In the genomic region with DNA sequence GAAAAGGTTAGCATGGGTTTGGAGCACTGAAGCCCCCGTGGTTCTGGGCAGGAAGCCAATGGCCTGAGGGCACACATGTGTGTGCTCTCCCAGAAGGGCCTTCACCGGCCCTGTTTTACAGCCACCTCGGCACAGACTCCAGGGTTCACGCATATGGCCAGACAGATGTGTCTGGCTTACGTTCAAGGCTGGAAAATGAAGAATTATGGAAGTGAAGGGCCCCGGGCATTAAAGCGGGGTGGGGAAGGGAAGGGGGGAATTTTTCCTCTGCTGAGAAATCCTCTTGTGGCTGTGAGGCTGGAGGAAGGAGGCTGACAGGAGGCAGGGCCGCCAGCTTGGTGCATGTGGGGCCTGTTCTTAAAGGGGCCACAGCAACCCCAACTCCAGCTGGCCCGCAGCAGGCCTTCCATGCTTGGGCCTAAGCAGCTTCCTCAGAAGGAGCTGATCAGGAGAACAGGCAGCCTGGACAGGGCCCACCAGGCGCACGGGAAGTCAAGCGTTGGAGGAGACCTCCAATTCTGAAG, we compare ENCODE assay signal across 13 cellular contexts. TPM values are rescaled to one million over a fixed set of nuclear protein-coding genes. Genes with fewer than 3 reads are reported as not detected.
DNase-seq lines count a peak whose midpoint lies in the region; ATAC-seq and TF ChIP-seq lines count a peak whose summit lies in the region.
"Had no signal": no experiment of that assay in that cellular context is flagged by ENCODE, and none has a peak within 500 bp of the region (broad histone marks: within the 10 kb centered on the region; RNA-seq: fewer than 3 reads in every experiment).

No MANE protein-coding gene starts in this region.

- peaks cover 22% of the 10 kb centered on the region for H3K4me1 ChIP-seq in ovary (ENCODE audit: insufficient read depth)

- H3K27ac ChIP-seq in ovary = peak overlapping the region; percentile 9 to 78
- peak overlapping the region in 1 of 2 donors; percentile 69 for H3K27ac ChIP-seq in coronary artery
- H3K27ac ChIP-seq: KMS-11 had no signal

- no peaks in the 10 kb centered on the region for H3K36me3 ChIP-seq in ovary

- no peaks in the 10 kb centered on the region for H3K9me3 ChIP-seq in ovary

- H3K27me3 ChIP-seq in ovary = no peaks in the 10 kb centered on the region

- no peak for TF ChIP-seq CTCF in AG10803 (conservative IDR thresholded peaks at IDR 0.05; ENCODE audit: low read length)
- no peak for TF ChIP-seq CTCF in choroid plexus epithelial cell (conservative IDR thresholded peaks at IDR 0.05; ENCODE audit: low read depth, low read length)
- no peak for TF ChIP-seq CTCF in ovary (IDR thresholded peaks at IDR 0.05)
- no peak for TF ChIP-seq CTCF in coronary artery (IDR thresholded peaks at IDR 0.05)

- DNase-seq in AG10803 (ENCODE audit: low read depth) (peak; percentile 50), NCI-H146 (lab: John Stamatoyannopoulos, UW) (peak; percentile 55), choroid plexus epithelial cell (ENCODE audit: low read depth) (peak; percentile 47), ovary (peak in 3 of 5 donors; percentile 43 to 64 (median 50)), coronary artery (ENCODE audit: low spot score) (no peak), mucosa of gallbladder (ENCODE audit: low spot score) (no peak)
- DNase-seq: activated CD8-positive, alpha-beta memory T cell treated with anti-CD3 and anti-CD28 coated beads, Interleukin-2, amount 50 U/mL, for 48 hours; HCEC 1CT; NCI-H774; T-helper 9 cell had no signal

- ATAC-seq in GM18867 (IDR thresholded peaks at IDR 0.05; ENCODE audit: unreplicated experiment) (no peak), GM18502 (IDR thresholded peaks at IDR 0.05; ENCODE audit: poor library complexity, unreplicated experiment) (no peak)

- no peak overlapping the region for H3K4me3 ChIP-seq in AG10803 (ENCODE audit: low read length)
- H3K4me3 ChIP-seq in choroid plexus epithelial cell (ENCODE audit: low read depth, low read length) = no peak overlapping the region
- H3K4me3 ChIP-seq in ovary = no peak overlapping the region
- no peak overlapping the region for H3K4me3 ChIP-seq in coronary artery

- 22 to 38% (median 28%) methylated on average over 12 of the region's 12 CpGs for WGBS in ovary, 3 donors

- TF ChIP-seq POLR2A in ovary (IDR thresholded peaks at IDR 0.05) = no peak

- intact Hi-C loops in ovary (cut with DNase I) = no loop called here

- no peak for TF ChIP-seq EP300 in ovary (IDR thresholded peaks at IDR 0.05)

RNA-seq across cellular contexts. Expression of gene HIC1, which starts 21.6 kb away (rescaled TPM):
- 100 to 1,000 TPM in 1 of 7 donors, 10 to 100 TPM in 6; 35.0 to 108 (median 68.0) TPM for total RNA-seq in ovary
- 10 to 100 TPM in 1 of 2 donors, 1 to 10 TPM in 1; 3.9 to 16.3 TPM for polyA plus RNA-seq in ovary
- total RNA-seq in mucosa of gallbladder = 20.8 TPM

RNA-seq across cellular contexts. Expression of gene OVCA2, which starts 34.7 kb away (rescaled TPM):
- 10 to 100 TPM; 19.1 to 26.4 (median 21.2) TPM for total RNA-seq in ovary
- 10 to 100 TPM; 13.2 to 28.3 TPM for polyA plus RNA-seq in ovary
- 31.8 TPM for total RNA-seq in mucosa of gallbladder

RNA-seq across cellular contexts. Expression of gene DPH1, which starts 46.6 kb away (rescaled TPM):
- total RNA-seq in ovary (10 to 100 TPM; 42.4 to 77.7 (median 46.0) TPM), mucosa of gallbladder (51.5 TPM)
- 10 to 100 TPM; 27.5 to 47.2 TPM for polyA plus RNA-seq in ovary

RNA-seq across cellular contexts. Expression of gene RTN4RL1, which starts 51.4 kb away (rescaled TPM):
- total RNA-seq in ovary (1 to 10 TPM in 5 of 7 donors, under 1 TPM in 1, not detected in 1; 0.92 to 4.1 (median 1.9) TPM), mucosa of gallbladder (9.3 TPM)
- polyA plus RNA-seq in ovary = under 1 TPM; 0.30 to 0.42 TPM

Comparison
In these comparisons a context has a peak if more than half of its experiments do, and no peak if none do; other contexts are left out.
1. DNase-seq: peak in AG10803 (single experiment), NCI-H146 (single experiment), choroid plexus epithelial cell (single experiment) and ovary (3 of 5); none in coronary artery (single experiment) and mucosa of gallbladder (single experiment).